ENCODE assay signal across 9 cellular contexts in the genomic region with DNA sequence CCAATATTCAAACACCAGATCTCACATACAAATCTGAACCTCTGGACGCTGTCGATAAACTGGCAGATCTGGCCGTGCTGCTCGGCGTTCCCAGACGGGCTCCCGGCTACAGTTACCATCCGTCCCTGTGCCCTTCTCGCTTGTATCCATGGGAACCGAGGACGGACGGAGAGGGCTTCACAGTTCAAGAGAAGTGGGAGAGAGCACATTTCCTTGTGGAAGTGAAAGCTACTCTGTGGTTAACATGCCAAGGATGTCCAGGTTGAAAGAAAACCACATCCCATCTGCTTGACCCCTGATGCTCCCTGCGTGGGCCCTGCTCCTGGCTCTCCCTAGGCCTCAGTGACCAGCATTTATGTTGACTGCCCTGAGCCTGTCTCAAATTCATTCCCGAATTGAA. TPM values are rescaled to one million over a fixed set of nuclear protein-coding genes. Genes with fewer than 3 reads are reported as not detected.
DNase-seq lines count a peak whose midpoint lies in the region; ATAC-seq and TF ChIP-seq lines count a peak whose summit lies in the region.
"Had no signal": no experiment of that assay in that cellular context is flagged by ENCODE, and none has a peak within 500 bp of the region (broad histone marks: within the 10 kb centered on the region; RNA-seq: fewer than 3 reads in every experiment).

No MANE protein-coding gene starts in this region.

- TF ChIP-seq CTCF in HL-60 (IDR thresholded peaks at IDR 0.05; ENCODE audit: insufficient read depth, low read length) (no peak), VCaP (conservative IDR thresholded peaks at IDR 0.05) (no peak), cardiac muscle cell (IDR thresholded peaks at IDR 0.05; ENCODE audit: low read depth, low read length) (no peak), gastrocnemius medialis (IDR thresholded peaks at IDR 0.05 in 4 of 5, conservative IDR thresholded peaks at IDR 0.05 in 1 of 5) (no peak), testis (IDR thresholded peaks at IDR 0.05) (no peak), MM.1S (IDR thresholded peaks at IDR 0.05; ENCODE audit: low read length) (no peak)

- no peak overlapping the region for H3K4me2 ChIP-seq in MM.1S (ENCODE audit: low read depth, low read length)

- DNase-seq in HL-60 (ENCODE audit: low read depth in 1 of 2, low spot score in 1 of 2): no peak
- DNase-seq in cardiac muscle cell (ENCODE audit: low read depth in 1 of 2, low spot score in 1 of 2): peak in 1 of 2 donors; percentile 71
- DNase-seq in gastrocnemius medialis: no peak
- no peak for DNase-seq in NK-92 (lab: John Stamatoyannopoulos, UW; ENCODE audit: unreplicated experiment)
- no peak for DNase-seq in testis
- no peak for DNase-seq in MM.1S
- DNase-seq in iPS-NIHi7 (ENCODE audit: extremely low spot score): no peak
- DNase-seq: stimulated activated CD4-positive, alpha-beta T cell treated with anti-CD3 and anti-CD28 coated beads, Interleukin-4, amount 100 ng/mL, for 1 hour had no signal

- H3K27ac ChIP-seq in HL-60 (replicated peaks): peak overlapping the region; percentile 83
- peak overlapping the region; percentile 32; the same call in 1 of the 2 replicates for H3K27ac ChIP-seq in VCaP
- H3K27ac ChIP-seq in cardiac muscle cell: peak overlapping the region; percentile 39
- H3K27ac ChIP-seq in gastrocnemius medialis: peak overlapping the region; percentile 81 to 96 (median 87)
- H3K27ac ChIP-seq in testis: peak overlapping the region in 1 of 2 donors; percentile 59
- no peak overlapping the region for H3K27ac ChIP-seq in MM.1S (ENCODE audit: low read length)

- H3K4me3 ChIP-seq in HL-60 (replicated peaks; ENCODE audit: insufficient read depth, low read length): no peak overlapping the region
- H3K4me3 ChIP-seq in cardiac muscle cell: no peak overlapping the region
- H3K4me3 ChIP-seq in gastrocnemius medialis: no peak overlapping the region
- no peak overlapping the region for H3K4me3 ChIP-seq in testis
- H3K4me3 ChIP-seq in MM.1S (ENCODE audit: low read length): no peak overlapping the region

- H3K79me2 ChIP-seq in MM.1S (ENCODE audit: low read length): no peaks in the 10 kb centered on the region

- WGBS in testis, 2 donors: 47 to 48% methylated on average over 13 to 14 of the region's 14 CpGs

- H3K9ac ChIP-seq in MM.1S (ENCODE audit: low read length): no peak overlapping the region

- in situ Hi-C loops in gastrocnemius medialis (cut with MboI; ENCODE audit: low sequenced_read_pairs in 4 of 4): no loop called here

- no peaks in the 10 kb centered on the region for H3K27me3 ChIP-seq in HL-60 (ENCODE audit: insufficient read depth, poor library complexity, severe bottlenecking)
- no peaks in the 10 kb centered on the region for H3K27me3 ChIP-seq in cardiac muscle cell
- H3K27me3 ChIP-seq in gastrocnemius medialis: no peaks in the 10 kb centered on the region
- no peaks in the 10 kb centered on the region for H3K27me3 ChIP-seq in testis
- H3K27me3 ChIP-seq in MM.1S (replicated peaks; ENCODE audit: insufficient read depth, low read length): peaks cover 2% of the 10 kb centered on the region

- peak in 1 of 2 donors; percentile 21 for ATAC-seq in gastrocnemius medialis

- H3K4me1 ChIP-seq in cardiac muscle cell (ENCODE audit: low read depth) (peaks cover 8% of the 10 kb centered on the region), gastrocnemius medialis (peaks cover 34 to 58% of the 10 kb centered on the region in 2 donors), testis (peaks cover 27% of the 10 kb centered on the region), MM.1S (ENCODE audit: low read length) (no peaks in the 10 kb centered on the region)

- H3K36me3 ChIP-seq in cardiac muscle cell (peaks cover 13% of the 10 kb centered on the region), gastrocnemius medialis (peaks cover 0 to 7% of the 10 kb centered on the region in 2 donors), testis (ENCODE audit: low read depth, missing control alignments) (no peaks in the 10 kb centered on the region), MM.1S (replicated peaks; ENCODE audit: insufficient read depth, low read length) (no peaks in the 10 kb centered on the region)

- TF ChIP-seq POLR2A in gastrocnemius medialis (IDR thresholded peaks at IDR 0.05): no peak
- no peak for TF ChIP-seq POLR2A in testis (IDR thresholded peaks at IDR 0.05)

- no peaks in the 10 kb centered on the region for H3K9me2 ChIP-seq in MM.1S (replicated peaks; ENCODE audit: insufficient read depth, low read length)

- H3K9me3 ChIP-seq in cardiac muscle cell (ENCODE audit: low read depth) (no peaks in the 10 kb centered on the region), gastrocnemius medialis (no peaks in the 10 kb centered on the region), testis (no peaks in the 10 kb centered on the region), MM.1S (replicated peaks; ENCODE audit: insufficient read depth, low read length) (no peaks in the 10 kb centered on the region)

- no peaks in the 10 kb centered on the region for H4K20me1 ChIP-seq in MM.1S (ENCODE audit: insufficient read depth, low read length)

- H3F3A ChIP-seq in MM.1S (ENCODE audit: insufficient read depth, low read length): no peaks in the 10 kb centered on the region

- no peak overlapping the region for H2AFZ ChIP-seq in MM.1S (ENCODE audit: low read length)

- intact Hi-C loops in gastrocnemius medialis (cut with DNase I; ENCODE audit: low total_unique reads): loop anchor here (1.0 to 2.0 kb wide), 2 partner anchors 18 to 23 kb away; a partner anchor contains a TSS
- intact Hi-C loops in testis (cut with DNase I; ENCODE audit: low total_unique reads): no loop called here

RNA-seq across cellular contexts. Expression of a gene that starts 6.3 kb away (rescaled TPM):
- total RNA-seq in cardiac muscle cell (258 and 295 TPM in 2 replicates), gastrocnemius medialis (10 to 100 TPM; 16.3 to 27.5 (median 23.2) TPM), testis (10 to 100 TPM; 69.6 to 83.1 TPM)
- polyA plus RNA-seq in cardiac muscle cell (147 and 185 TPM in 2 replicates), testis (ENCODE audit: insufficient read depth, low read depth, low replicate concordance) (50.5 TPM)

RNA-seq across cellular contexts. Expression of a gene that starts 17.6 kb away (rescaled TPM):
- total RNA-seq in cardiac muscle cell (165 and 255 TPM in 2 replicates), gastrocnemius medialis (100 to 1,000 TPM; 132 to 244 (median 220) TPM), testis (100 to 1,000 TPM in 1 of 2 donors, 10 to 100 TPM in 1; 90.5 to 118 TPM)
- polyA plus RNA-seq in cardiac muscle cell (328 and 537 TPM in 2 replicates), testis (ENCODE audit: insufficient read depth, low read depth, low replicate concordance) (72.2 TPM)

RNA-seq across cellular contexts. Expression of a gene that starts 29.9 kb away (rescaled TPM):
- total RNA-seq in cardiac muscle cell (2.4 and 6.0 TPM in 2 replicates), gastrocnemius medialis (1 to 10 TPM; 2.1 to 5.1 (median 2.9) TPM), testis (10 to 100 TPM; 10.7 to 18.7 TPM)
- polyA plus RNA-seq in cardiac muscle cell (0.95 and 3.7 TPM in 2 replicates), testis (ENCODE audit: insufficient read depth, low read depth, low replicate concordance) (10.4 TPM)

RNA-seq across cellular contexts. Expression of a gene that starts 33.2 kb away (rescaled TPM):
- total RNA-seq in cardiac muscle cell: 26.4 and 29.0 TPM in 2 replicates
- 27.1 and 29.2 TPM in 2 replicates for polyA plus RNA-seq in cardiac muscle cell
- total RNA-seq in gastrocnemius medialis: 1 to 10 TPM in 2 of 4 donors, under 1 TPM in 1, not detected in 1; 0.63 to 2.0 (median 1.4) TPM
- total RNA-seq in testis: 10 to 100 TPM; 19.9 to 23.2 TPM
- polyA plus RNA-seq in testis (ENCODE audit: insufficient read depth, low read depth, low replicate concordance): 2.8 TPM

RNA-seq across cellular contexts. Expression of a gene that starts 37.0 kb away (rescaled TPM):
- total RNA-seq in cardiac muscle cell: 183 and 223 TPM in 2 replicates
- 107 and 109 TPM in 2 replicates for polyA plus RNA-seq in cardiac muscle cell
- total RNA-seq in gastrocnemius medialis: 100 to 1,000 TPM in 1 of 4 donors, 10 to 100 TPM in 3; 47.1 to 105 (median 62.3) TPM
- 100 to 1,000 TPM; 193 to 197 TPM for total RNA-seq in testis
- 99.1 TPM for polyA plus RNA-seq in testis (ENCODE audit: insufficient read depth, low read depth, low replicate concordance)
